Comparison of ENCODE assay signal across 20 cellular contexts in genomic region chr2:5977477-5977876, GRCh38.
DNase-seq lines count a peak whose midpoint lies in the region; ATAC-seq and TF ChIP-seq lines count a peak whose summit lies in the region.
"Had no signal": no experiment of that assay in that cellular context is flagged by ENCODE, and none has a peak within 500 bp of the region (broad histone marks: within the 10 kb centered on the region; RNA-seq: fewer than 3 reads in every experiment).

No MANE protein-coding gene starts in this region.

- no peaks in the 10 kb centered on the region for H3K79me2 ChIP-seq in OCI-LY7 (ENCODE audit: insufficient read depth, low read depth, low read length)
- no peaks in the 10 kb centered on the region for H3K79me2 ChIP-seq in smooth muscle cell (ENCODE audit: low read depth)

- no peaks in the 10 kb centered on the region for H3F3A ChIP-seq in smooth muscle cell (ENCODE audit: low read depth)

- no peaks in the 10 kb centered on the region for H3K9me3 ChIP-seq in OCI-LY7 (ENCODE audit: low read length)
- no peaks in the 10 kb centered on the region for H3K9me3 ChIP-seq in esophagus muscularis mucosa
- H3K9me3 ChIP-seq in smooth muscle cell (replicated peaks; ENCODE audit: low read depth): no peaks in the 10 kb centered on the region
- H3K9me3 ChIP-seq: BLaER1 treated with 17β-estradiol and CSF1 and Interleukin-3, amounts not matched to agents 10 nM and 100 nM had no signal

- ATAC-seq in HG03095 (IDR thresholded peaks at IDR 0.05; ENCODE audit: unreplicated experiment): no peak
- ATAC-seq: GM23338 had no signal

- H3K27me3 ChIP-seq in esophagus muscularis mucosa (peaks cover 0 to 24% (median 0%) of the 10 kb centered on the region in 4 donors), smooth muscle cell (ENCODE audit: low read depth) (no peaks in the 10 kb centered on the region)

- H3K9ac ChIP-seq in smooth muscle cell (ENCODE audit: low read depth): no peak overlapping the region
- H3K9ac ChIP-seq: BLaER1 treated with 17β-estradiol and CSF1 and Interleukin-3, amounts not matched to agents 10 nM and 100 nM had no signal

- H3K36me3 ChIP-seq in OCI-LY7 (ENCODE audit: insufficient read depth, low read length) (no peaks in the 10 kb centered on the region), esophagus muscularis mucosa (no peaks in the 10 kb centered on the region), smooth muscle cell (ENCODE audit: low read depth) (no peaks in the 10 kb centered on the region)
- H3K36me3 ChIP-seq: BLaER1 treated with 17β-estradiol and CSF1 and Interleukin-3, amounts not matched to agents 10 nM and 100 nM had no signal

- BruUV-seq in OCI-LY7 (replicated peaks; lab: Mats Ljungman, UMichigan): no TSS peak

- POLR2A ChIA-PET in OCI-LY7 (lab: Charles Lee): interaction anchor here (1.5 kb wide), 1 partner anchor 11 kb away, joined by 4 read pairs; no protein-coding TSS in a partner anchor

- CTCF ChIA-PET in OCI-LY7 (lab: Charles Lee; ENCODE audit: unreplicated experiment): no interaction called here

- TF ChIP-seq POLR2A in esophagus muscularis mucosa (IDR thresholded peaks at IDR 0.05; ENCODE audit: low read depth): no peak

- 66% methylated on average over 2 of the region's 2 CpGs for WGBS in esophagus muscularis mucosa
- 84% methylated on average over 2 of the region's 2 CpGs for WGBS in smooth muscle cell (ENCODE audit: low lambda C conversion rate)

- H3K4me3 ChIP-seq in GM12875 (ENCODE audit: low read depth, low read length) (no peak overlapping the region), OCI-LY7 (ENCODE audit: low read depth, low read length, poor library complexity, severe bottlenecking) (no peak overlapping the region), esophagus muscularis mucosa (no peak overlapping the region), smooth muscle cell (no peak overlapping the region)
- H3K4me3 ChIP-seq: BLaER1 treated with 17β-estradiol and CSF1 and Interleukin-3, amounts not matched to agents 10 nM and 100 nM; GM23338; SK-N-MC had no signal

- H4K20me1 ChIP-seq in OCI-LY7 (ENCODE audit: insufficient read depth, low read length): no peaks in the 10 kb centered on the region
- no peaks in the 10 kb centered on the region for H4K20me1 ChIP-seq in smooth muscle cell (ENCODE audit: low read depth)
- H4K20me1 ChIP-seq: BLaER1 treated with 17β-estradiol and CSF1 and Interleukin-3, amounts not matched to agents 10 nM and 100 nM had no signal

- 0 out of 2 replicates have a peak, but pooled peaks have one; percentile 7 for TF ChIP-seq CTCF in GM12875 (IDR thresholded peaks at IDR 0.05; ENCODE audit: borderline replicate concordance, insufficient read depth, low read depth, low read length)
- peak; percentile 33; the same call in 1 of the 2 replicates for TF ChIP-seq CTCF in OCI-LY7 (conservative IDR thresholded peaks at IDR 0.05; ENCODE audit: low read length)
- TF ChIP-seq CTCF in esophagus muscularis mucosa (IDR thresholded peaks at IDR 0.05): no peak
- TF ChIP-seq CTCF in smooth muscle cell (IDR thresholded peaks at IDR 0.05; ENCODE audit: borderline replicate concordance, insufficient read depth, poor library complexity, severe bottlenecking): peak; percentile 11

- H3K4me1 ChIP-seq in OCI-LY7 (ENCODE audit: insufficient read depth, low read length, poor library complexity, severe bottlenecking): no peaks in the 10 kb centered on the region
- peaks cover 0 to 10% (median 8%) of the 10 kb centered on the region in 4 donors for H3K4me1 ChIP-seq in esophagus muscularis mucosa
- peaks cover 37% of the 10 kb centered on the region for H3K4me1 ChIP-seq in smooth muscle cell (ENCODE audit: low read depth)

- intact Hi-C loops in OCI-LY7 (cut with micrococcal nuclease; ENCODE audit: unreplicated experiment): no loop called here
- intact Hi-C loops in esophagus muscularis mucosa (cut with DNase I): no loop called here

- DNase-seq in OCI-LY7 (ENCODE audit: low spot score) (no peak), esophagus muscularis mucosa (ENCODE audit: extremely low spot score) (peak; percentile 34), smooth muscle cell (lab: John Stamatoyannopoulos, UW; ENCODE audit: unreplicated experiment) (no peak), NCI-H1694 treated with DMSO at 0.1 percent for 48 hours (lab: John Stamatoyannopoulos, UW) (no peak), Kasumi-1 (lab: John Stamatoyannopoulos, UW) (no peak)
- DNase-seq: DMS 273 treated with DMSO at 0.1 percent for 48 hours; EL; HFFc6; MV-4-11; NCI-H1436; NCI-H2081 treated with DMSO at 0.1 percent for 48 hours; NCI-H226; NCI-H526 treated with DMSO at 0.1 percent for 48 hours; NK-92 treated with Interleukin-12 subunit alpha and Interleukin-12 subunit beta, amount 100 ng/mL, for 24 hours; T-helper 1 cell had no signal

- H2AFZ ChIP-seq in OCI-LY7 (ENCODE audit: low read length) (no peak overlapping the region), smooth muscle cell (ENCODE audit: low read depth) (no peak overlapping the region)
- H2AFZ ChIP-seq: GM23338 had no signal

- no peaks in the 10 kb centered on the region for H3K9me2 ChIP-seq in OCI-LY7 (ENCODE audit: insufficient read depth, low read length)

- no peak for TF ChIP-seq EP300 in esophagus muscularis mucosa (IDR thresholded peaks at IDR 0.05)

- H3K4me2 ChIP-seq in OCI-LY7 (ENCODE audit: low read length) (no peak overlapping the region), smooth muscle cell (no peak overlapping the region)
- H3K4me2 ChIP-seq: GM23338 had no signal

- H3K27ac ChIP-seq in OCI-LY7 (ENCODE audit: low read depth, low read length, poor library complexity, severe bottlenecking) (no peak overlapping the region), esophagus muscularis mucosa (replicated peaks in 1 of 4) (no peak overlapping the region), smooth muscle cell (ENCODE audit: low read depth) (no peak overlapping the region)
- H3K27ac ChIP-seq: BLaER1 treated with 17β-estradiol and CSF1 and Interleukin-3, amounts not matched to agents 10 nM and 100 nM; SK-N-MC had no signal

Comparison
In these comparisons a context has a peak if more than half of its experiments do, and no peak if none do; other contexts are left out.
1. CTCF ChIP-seq: peak in GM12875 (single experiment), OCI-LY7 (single experiment) and smooth muscle cell (single experiment); none in esophagus muscularis mucosa (0 of 3).